ENCODE assay signal across 26 cellular contexts in the genomic region with DNA sequence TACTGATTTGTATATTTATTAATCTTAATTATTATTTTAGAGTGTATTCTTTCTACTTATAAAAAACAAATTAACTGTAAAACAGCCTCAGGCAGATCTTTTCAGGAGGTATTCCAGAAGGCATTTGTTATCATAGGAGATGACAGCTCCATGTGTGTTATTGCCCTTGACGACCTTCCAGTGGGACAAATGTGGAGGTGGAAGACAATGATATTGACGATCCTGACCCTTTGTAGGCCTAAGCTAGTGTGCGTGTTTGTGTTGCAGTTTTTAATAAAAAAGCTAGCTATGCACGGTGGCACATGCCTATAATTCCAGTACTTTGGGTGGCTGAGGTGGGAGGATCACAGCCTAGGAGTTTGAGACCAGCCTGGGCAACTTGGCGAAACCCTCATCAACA.
"Had no signal": no experiment of that assay in that cellular context is flagged by ENCODE, and none has a peak within 500 bp of the region (broad histone marks: within the 10 kb centered on the region; RNA-seq: fewer than 3 reads in every experiment).

No MANE protein-coding gene starts in this region.

- H3K4me3 Mint-ChIP-seq: naive thymus-derived CD8-positive, alpha-beta T cell; nephron progenitor cell; neural progenitor cell; stimulated activated effector memory CD8-positive, alpha-beta T cell treated with anti-CD3 and anti-CD28 coated beads, Interleukin-12 subunit alpha, Interleukin-12 subunit beta, amount 100 ng/mL, for 72 hours; stimulated activated naive CD8-positive, alpha-beta T cell treated with anti-CD3 and anti-CD28 coated beads, Interleukin-15, Interleukin-2, amounts not matched to agents 100 ng/mL and 50 ng/mL, for 24 hours; type B pancreatic cell had no signal

- H3K9me3 Mint-ChIP-seq: naive thymus-derived CD8-positive, alpha-beta T cell; nephron progenitor cell; neural progenitor cell; stimulated activated effector memory CD8-positive, alpha-beta T cell treated with anti-CD3 and anti-CD28 coated beads, Interleukin-12 subunit alpha, Interleukin-12 subunit beta, amount 100 ng/mL, for 72 hours; stimulated activated naive CD8-positive, alpha-beta T cell treated with anti-CD3 and anti-CD28 coated beads, Interleukin-15, Interleukin-2, amounts not matched to agents 100 ng/mL and 50 ng/mL, for 24 hours; type B pancreatic cell had no signal

- H3K27ac ChIP-seq: heart right ventricle, lower lobe of right lung, neural progenitor cell, neutrophil, parathyroid adenoma, psoas muscle, skin epidermis, spleen, suprapubic skin, thoracic aorta, tibial artery, uterus had no signal

- DNase-seq: heart right ventricle; islet precursor cell; kidney glomerular epithelial cell; left cardiac atrium; lower lobe of right lung; mammary epithelial cell; naive thymus-derived CD8-positive, alpha-beta T cell; nephron progenitor cell; occipital lobe; psoas muscle; spleen; stimulated activated CD4-positive, alpha-beta T cell treated with anti-CD3 and anti-CD28 coated beads, Interleukin-4, amount 100 ng/mL, for 24 hours; stimulated activated naive CD4-positive, alpha-beta T cell; tibial artery; uterus had no signal

- H3K27ac Mint-ChIP-seq: naive thymus-derived CD8-positive, alpha-beta T cell; nephron progenitor cell; neural progenitor cell; stimulated activated effector memory CD8-positive, alpha-beta T cell treated with anti-CD3 and anti-CD28 coated beads, Interleukin-12 subunit alpha, Interleukin-12 subunit beta, amount 100 ng/mL, for 72 hours; stimulated activated naive CD8-positive, alpha-beta T cell treated with anti-CD3 and anti-CD28 coated beads, Interleukin-15, Interleukin-2, amounts not matched to agents 100 ng/mL and 50 ng/mL, for 24 hours; type B pancreatic cell had no signal

- ATAC-seq: lower lobe of right lung; naive thymus-derived CD8-positive, alpha-beta T cell; sciatic nerve; stimulated activated effector memory CD8-positive, alpha-beta T cell treated with anti-CD3 and anti-CD28 coated beads, Interleukin-12 subunit alpha, Interleukin-12 subunit beta, amount 100 ng/mL, for 72 hours had no signal

- H3K27me3 Mint-ChIP-seq: naive thymus-derived CD8-positive, alpha-beta T cell; stimulated activated naive CD8-positive, alpha-beta T cell treated with anti-CD3 and anti-CD28 coated beads, Interleukin-15, Interleukin-2, amounts not matched to agents 100 ng/mL and 50 ng/mL, for 24 hours; type B pancreatic cell had no signal

- H3K9ac ChIP-seq: neural progenitor cell, parathyroid adenoma had no signal

- H3K9me3 ChIP-seq: heart right ventricle, lower lobe of right lung, neutrophil, psoas muscle, spleen, suprapubic skin, thoracic aorta, tibial artery, uterus had no signal

- H3K27me3 ChIP-seq: heart right ventricle, hepatocyte, neural progenitor cell, spleen, suprapubic skin, tibial artery, uterus had no signal

- H3K36me3 ChIP-seq: lower lobe of right lung, neural progenitor cell, neutrophil, thoracic aorta, uterus had no signal

- H3K4me1 ChIP-seq: suprapubic skin, tibial artery, uterus had no signal

- H3K4me2 ChIP-seq: hepatocyte, neural progenitor cell had no signal

- H3K4me3 ChIP-seq: heart right ventricle, hepatocyte, lower lobe of right lung, neural progenitor cell, psoas muscle, skin epidermis, spleen, suprapubic skin, thoracic aorta, tibial artery, uterus had no signal

- H3K79me2 ChIP-seq: parathyroid adenoma had no signal

- H2AFZ ChIP-seq: hepatocyte, neural progenitor cell, parathyroid adenoma had no signal
